20 cellular contexts compared by ENCODE assay signal in genomic region chr4:173195132-173195531, GRCh38. TPM values are rescaled to one million over a fixed set of nuclear protein-coding genes. Genes with fewer than 3 reads are reported as not detected.
DNase-seq lines count a peak whose midpoint lies in the region; TF ChIP-seq lines count a peak whose summit lies in the region.
"Had no signal": no experiment of that assay in that cellular context is flagged by ENCODE, and none has a peak within 500 bp of the region (broad histone marks: within the 10 kb centered on the region; RNA-seq: fewer than 3 reads in every experiment).

No MANE protein-coding gene starts in this region.

- WGBS in H9 (ENCODE audit: extremely low coverage, insufficient read length, low lambda C conversion rate): no CpG with 5 or more reads among the region's 3 CpGs

- H3K79me2 ChIP-seq in H9 (ENCODE audit: insufficient read depth, low read length) (peaks cover 37% of the 10 kb centered on the region), OCI-LY7 (ENCODE audit: insufficient read depth, low read depth, low read length) (peaks cover 64% of the 10 kb centered on the region)

- H4K20me1 ChIP-seq in H9 (ENCODE audit: control insufficient read depth, insufficient read depth, insufficient read length) (no peaks in the 10 kb centered on the region), OCI-LY7 (ENCODE audit: insufficient read depth, low read length) (peaks cover 31% of the 10 kb centered on the region)

- H3K27ac ChIP-seq in H9 (ENCODE audit: insufficient read length, low read depth, low read length) (no peak overlapping the region), OCI-LY7 (ENCODE audit: low read depth, low read length, poor library complexity, severe bottlenecking) (no peak overlapping the region), neutrophil (peak overlapping the region; percentile 30)
- H3K27ac ChIP-seq: sigmoid colon, WERI-Rb-1 had no signal

- H3K9ac ChIP-seq in H9 (ENCODE audit: extremely low read depth, insufficient read length, low read length): no peak overlapping the region

- H3K27me3 Mint-ChIP-seq in H9 (ENCODE audit: low read depth): no peaks in the 10 kb centered on the region

- no peaks in the 10 kb centered on the region for H3K23me2 ChIP-seq in H9 (ENCODE audit: insufficient read length, low read depth, low read length, poor library complexity, severe bottlenecking)

- DNase-seq in GM12865 (ENCODE audit: low read depth): peak; percentile 19
- no peak for DNase-seq in H9
- no peak for DNase-seq in OCI-LY7 (ENCODE audit: low spot score)
- no peak for DNase-seq in NCI-H524 (lab: John Stamatoyannopoulos, UW)
- no peak for DNase-seq in SK-N-DZ (ENCODE audit: low spot score)
- DNase-seq in KBM-7: no peak
- no peak for DNase-seq in foreskin melanocyte
- DNase-seq: amniotic stem cell; BE2C; DMS 273 treated with DMSO at 0.1 percent for 48 hours; effector CD8-positive, alpha-beta T cell; hippocampal formation; kidney; NCI-H526; sigmoid colon; stimulated activated CD4-positive, alpha-beta T cell treated with anti-CD3 and anti-CD28 coated beads, Interleukin-1b, Interleukin-23, amount 100 ng/mL, for 48 hours; SW 1271; WERI-Rb-1 had no signal

- H3K27me3 ChIP-seq in H9 (ENCODE audit: insufficient read depth, low read length) (no peaks in the 10 kb centered on the region), neutrophil (no peaks in the 10 kb centered on the region)
- H3K27me3 ChIP-seq: BE2C, sigmoid colon had no signal

- H3K79me1 ChIP-seq in H9 (ENCODE audit: insufficient read depth, low read depth, low read length, poor library complexity, severe bottlenecking): peaks cover 3% of the 10 kb centered on the region

- H2AFZ ChIP-seq in H9 (ENCODE audit: low read length) (no peak overlapping the region), OCI-LY7 (ENCODE audit: low read length) (no peak overlapping the region)

- no peak overlapping the region for H2BK15ac ChIP-seq in H9 (ENCODE audit: low read depth, low read length)

- TF ChIP-seq CTCF in GM12865 (IDR thresholded peaks at IDR 0.05; ENCODE audit: insufficient read depth, low read depth, low read length, missing control alignments) (no peak), H9 (conservative IDR thresholded peaks at IDR 0.05) (peak; percentile 38), OCI-LY7 (conservative IDR thresholded peaks at IDR 0.05; ENCODE audit: low read length) (no peak), neutrophil (IDR thresholded peaks at IDR 0.05) (no peak)

- no peak overlapping the region for H2AK5ac ChIP-seq in H9 (ENCODE audit: insufficient read length, low read length)

- H3K18ac ChIP-seq in H9 (ENCODE audit: insufficient read length, low read depth, low read length): no peak overlapping the region

- in situ Hi-C loops in KBM-7 (cut with MboI; ENCODE audit: low pct_unique_long_range_greater_than_20kb, low sequenced_read_pairs): no loop called here

- no peaks in the 10 kb centered on the region for H3K9me3 ChIP-seq in H9 (ENCODE audit: control insufficient read depth, low read depth, low read length)
- H3K9me3 ChIP-seq in OCI-LY7 (ENCODE audit: low read length): no peaks in the 10 kb centered on the region
- no peaks in the 10 kb centered on the region for H3K9me3 ChIP-seq in neutrophil
- H3K9me3 ChIP-seq: BE2C, HAP-1, sigmoid colon had no signal

- no peak overlapping the region for H3K23ac ChIP-seq in H9 (ENCODE audit: insufficient read length, low read depth, low read length)

- no peaks in the 10 kb centered on the region for H3K9me2 ChIP-seq in OCI-LY7 (ENCODE audit: insufficient read depth, low read length)

- H3K4me3 ChIP-seq in GM12865 (ENCODE audit: low read depth, low read length): no peak overlapping the region
- no peak overlapping the region for H3K4me3 ChIP-seq in OCI-LY7 (ENCODE audit: low read depth, low read length, poor library complexity, severe bottlenecking)
- no peak overlapping the region for H3K4me3 ChIP-seq in neutrophil (ENCODE audit: low read depth in 1 of 2, low read length in 1 of 2)
- H3K4me3 ChIP-seq: HAP-1, sigmoid colon had no signal

- H3T11ph ChIP-seq in H9 (ENCODE audit: low read length): no peak overlapping the region

- CTCF ChIA-PET in OCI-LY7 (lab: Charles Lee; ENCODE audit: unreplicated experiment): no interaction called here

- peaks cover 0 to 6% (median 2%) of the 10 kb centered on the region in 3 experiments; a peak in 2 of 7 replicates for H3K36me3 Mint-ChIP-seq in H9 (ENCODE audit: insufficient read depth in 1 of 3, low read depth in 3 of 3)

- no peak overlapping the region for H4K91ac ChIP-seq in H9 (ENCODE audit: insufficient read length, low read depth, low read length)

- H3K9me3 Mint-ChIP-seq in H9: no peaks in the 10 kb centered on the region

- H3K4ac ChIP-seq in H9 (ENCODE audit: low read depth, low read length): no peak overlapping the region

- peaks cover 52 to 56% of the 10 kb centered on the region in 2 experiments for H3K4me1 Mint-ChIP-seq in H9

- H2BK120ac ChIP-seq in H9 (ENCODE audit: low read depth, low read length, poor library complexity, severe bottlenecking): no peak overlapping the region

- H3K27ac Mint-ChIP-seq in H9: peak overlapping the region in 2 of 3 experiments; percentile 42 to 66; a peak in 2 of 7 replicates

- no peak overlapping the region for H4K8ac ChIP-seq in H9 (replicated peaks; ENCODE audit: insufficient read length, low read depth, low read length)

- no TSS peak for BruUV-seq in OCI-LY7 (replicated peaks; lab: Mats Ljungman, UMichigan)

- H2BK12ac ChIP-seq in H9 (ENCODE audit: insufficient read length, low read depth, low read length): no peak overlapping the region

- H3K56ac ChIP-seq in H9 (ENCODE audit: insufficient read length, low read depth, low read length): no peak overlapping the region

- no peak overlapping the region for H3K14ac ChIP-seq in H9 (ENCODE audit: insufficient read depth, low read length)

- H3K4me2 ChIP-seq in H9 (ENCODE audit: insufficient read depth, insufficient read length, low read length) (no peak overlapping the region), OCI-LY7 (ENCODE audit: low read length) (peak overlapping the region; percentile 16; the same call in 1 of the 2 replicates)

- intact Hi-C loops in OCI-LY7 (cut with micrococcal nuclease; ENCODE audit: unreplicated experiment): no loop called here

- no peak overlapping the region for H2BK5ac ChIP-seq in H9 (ENCODE audit: insufficient read length, low read length)

- peaks cover 6% of the 10 kb centered on the region; the same call in 1 of the 2 replicates for H3K36me3 ChIP-seq in OCI-LY7 (ENCODE audit: insufficient read depth, low read length)
- H3K36me3 ChIP-seq in neutrophil: no peaks in the 10 kb centered on the region
- H3K36me3 ChIP-seq: BE2C, HAP-1, sigmoid colon, WERI-Rb-1 had no signal

- H2BK20ac ChIP-seq in H9 (ENCODE audit: low read depth, low read length, poor library complexity, severe bottlenecking): no peak overlapping the region

- no peak overlapping the region for H3K4me3 Mint-ChIP-seq in H9

- H4K5ac ChIP-seq in H9 (ENCODE audit: insufficient read length, low read depth, low read length): no peak overlapping the region

- POLR2A ChIA-PET in OCI-LY7 (lab: Charles Lee): no interaction called here

- H3K4me1 ChIP-seq in H9 (ENCODE audit: insufficient read depth, low read length) (peaks cover 5% of the 10 kb centered on the region; the same call in 1 of the 2 replicates), OCI-LY7 (ENCODE audit: insufficient read depth, low read length, poor library complexity, severe bottlenecking) (peaks cover 10% of the 10 kb centered on the region), neutrophil (ENCODE audit: control insufficient read depth in 1 of 2, insufficient read depth in 1 of 2, low read depth in 1 of 2, low read length in 1 of 2) (peaks cover 5 to 13% of the 10 kb centered on the region in 2 experiments)
- H3K4me1 ChIP-seq: BE2C had no signal

RNA-seq across cellular contexts. Expression of gene GALNT7, which starts 26.5 kb away (rescaled TPM):
- 55.3 and 57.3 TPM in 2 replicates for total RNA-seq in H9 (2021)
- total RNA-seq in OCI-LY7 (2014; rRNA removed; shearing (Covaris generic)): 20.3 and 24.8 TPM in 2 replicates
- 33.4 and 34.4 TPM in 2 replicates for total RNA-seq in OCI-LY7 (2022)
- polyA plus RNA-seq in SK-N-DZ (2014; cell fraction: cytosol; rRNA removed): 15.0 and 18.5 TPM in 2 replicates
- polyA plus RNA-seq in SK-N-DZ (2014; cell fraction: nucleus; rRNA removed): 31.0 and 36.3 TPM in 2 replicates
